ENCODE assay signal across 15 cellular contexts in the genomic region with DNA sequence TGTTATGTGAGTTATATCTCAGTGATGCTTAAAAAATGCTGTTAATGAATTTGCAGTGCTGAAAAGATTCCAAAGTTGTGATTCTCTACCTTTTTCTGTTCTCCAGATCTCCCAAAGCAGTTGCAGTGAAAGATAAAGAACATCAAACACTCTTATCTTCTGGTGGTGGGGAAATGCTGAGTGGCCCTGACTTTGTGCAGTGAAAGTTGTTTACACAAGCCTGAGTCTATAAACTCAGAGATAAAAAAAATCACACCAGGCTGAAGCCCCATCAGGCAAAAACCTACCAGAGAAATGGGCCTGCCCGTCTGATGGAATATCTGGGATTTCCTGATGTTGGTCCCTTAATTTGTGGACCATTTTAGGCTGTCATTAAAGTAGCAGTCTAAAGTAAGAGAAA. TPM values are rescaled to one million over a fixed set of nuclear protein-coding genes. Genes with fewer than 3 reads are reported as not detected.
A peak's percentile ranks its signal among the peaks of the same experiment; 100 is the strongest.
DNase-seq lines count a peak whose midpoint lies in the region; ATAC-seq and TF ChIP-seq lines count a peak whose summit lies in the region.
"Had no signal": no experiment of that assay in that cellular context is flagged by ENCODE, and none has a peak within 500 bp of the region (broad histone marks: within the 10 kb centered on the region; RNA-seq: fewer than 3 reads in every experiment).

No MANE protein-coding gene starts in this region.

- no peak overlapping the region for H2AFZ ChIP-seq in trophoblast cell (ENCODE audit: insufficient read depth, low read length, poor library complexity)
- H2AFZ ChIP-seq: GM23338 had no signal

- no peak overlapping the region for H2BK12ac ChIP-seq in trophoblast cell (ENCODE audit: low read length)

- H3K4me3 ChIP-seq in CD8-positive, alpha-beta T cell (ENCODE audit: low read depth, low read length) = no peak overlapping the region
- H3K4me3 ChIP-seq in coronary artery (no peak overlapping the region), trophoblast cell (ENCODE audit: low read depth, low read length) (no peak overlapping the region)
- H3K4me3 ChIP-seq: GM23338, SJSA1 had no signal

- no peaks in the 10 kb centered on the region for H3K79me1 ChIP-seq in trophoblast cell (ENCODE audit: low read length)

- H3K27me3 ChIP-seq in CD8-positive, alpha-beta T cell (ENCODE audit: insufficient read depth, low read length) = no peaks in the 10 kb centered on the region
- H3K27me3 ChIP-seq in trophoblast cell (ENCODE audit: insufficient read depth, low read length) = no peaks in the 10 kb centered on the region
- H3K27me3 ChIP-seq: SJSA1 had no signal

- peaks cover 51% of the 10 kb centered on the region for H3K36me3 Mint-ChIP-seq in CD8-positive, alpha-beta T cell
- H3K36me3 Mint-ChIP-seq in glutamatergic neuron (ENCODE audit: unreplicated experiment) = no peaks in the 10 kb centered on the region
- H3K36me3 Mint-ChIP-seq: WTC11 had no signal

- peaks cover 85% of the 10 kb centered on the region for H3K4me1 Mint-ChIP-seq in CD8-positive, alpha-beta T cell (ENCODE audit: low read depth)
- H3K4me1 Mint-ChIP-seq in glutamatergic neuron (ENCODE audit: low read depth, unreplicated experiment) = peaks cover 3% of the 10 kb centered on the region
- H3K4me1 Mint-ChIP-seq: GM23338 had no signal

- no peak overlapping the region for H3K4me2 ChIP-seq in trophoblast cell (ENCODE audit: low read length)
- H3K4me2 ChIP-seq: GM23338 had no signal

- DNase-seq in CD8-positive, alpha-beta T cell = peak in 1 of 7 experiments; percentile 34
- DNase-seq in OCI-M1 (lab: John Stamatoyannopoulos, UW) = peak; percentile 35
- DNase-seq in coronary artery (ENCODE audit: low spot score) = peak; percentile 4
- peak; percentile 34 to 76 for DNase-seq in trophoblast cell
- DNase-seq in glutamatergic neuron = no peak
- no peak for DNase-seq in stimulated activated CD4-positive, alpha-beta T cell treated with anti-CD3 and anti-CD28 coated beads, Interleukin-2, amount 100 ng/mL, for 24 hours
- DNase-seq: activated effector memory CD4-positive, alpha-beta T cell treated with anti-CD3 and anti-CD28 coated beads, Interleukin-2, amount 50 U/mL, for 16 hours; kidney; NCI-H1105; stimulated activated CD4-positive, alpha-beta T cell treated with anti-CD3 and anti-CD28 coated beads, Interleukin-15, amount 100 ng/mL, for 24 hours had no signal

- no peak overlapping the region for H3K9ac ChIP-seq in trophoblast cell (ENCODE audit: low read length)

- no peaks in the 10 kb centered on the region for H3K9me3 ChIP-seq in CD8-positive, alpha-beta T cell (ENCODE audit: low read length)
- no peaks in the 10 kb centered on the region for H3K9me3 ChIP-seq in trophoblast cell (ENCODE audit: insufficient read depth, low read depth, low read length)
- H3K9me3 ChIP-seq: SJSA1 had no signal

- no peak overlapping the region for H4K8ac ChIP-seq in trophoblast cell (ENCODE audit: low read depth, low read length)

- peak overlapping the region; percentile 83 for H3K27ac Mint-ChIP-seq in CD8-positive, alpha-beta T cell
- no peak overlapping the region for H3K27ac Mint-ChIP-seq in glutamatergic neuron (ENCODE audit: unreplicated experiment)
- H3K27ac Mint-ChIP-seq: GM23338, WTC11 had no signal

- TF ChIP-seq CTCF in CD8-positive, alpha-beta T cell (IDR thresholded peaks at IDR 0.05) = no peak
- TF ChIP-seq CTCF in coronary artery (IDR thresholded peaks at IDR 0.05) (no peak), glutamatergic neuron (IDR thresholded peaks at IDR 0.05; ENCODE audit: partially characterized antibody, unreplicated experiment) (no peak)

- peak overlapping the region; percentile 13 for H3K4me3 Mint-ChIP-seq in CD8-positive, alpha-beta T cell
- no peak overlapping the region for H3K4me3 Mint-ChIP-seq in glutamatergic neuron (ENCODE audit: unreplicated experiment)
- H3K4me3 Mint-ChIP-seq: GM23338, neural crest cell, WTC11 had no signal

- H3K23ac ChIP-seq in trophoblast cell (ENCODE audit: low read length) = no peak overlapping the region

- no peak overlapping the region for H3K4ac ChIP-seq in trophoblast cell (ENCODE audit: low read depth, low read length)

- no peak overlapping the region for H4K91ac ChIP-seq in trophoblast cell (ENCODE audit: low read depth, low read length)

- peaks cover 4% of the 10 kb centered on the region for H3K36me3 ChIP-seq in CD8-positive, alpha-beta T cell (ENCODE audit: insufficient read depth, low read length)
- no peaks in the 10 kb centered on the region for H3K36me3 ChIP-seq in trophoblast cell (ENCODE audit: control insufficient read depth in 1 of 2, insufficient read depth in 2 of 2, low read length in 2 of 2)

- H3K18ac ChIP-seq in trophoblast cell (ENCODE audit: low read length) = no peak overlapping the region

- POLR2A ChIA-PET in CD8-positive, alpha-beta T cell (lab: Charles Lee) = interaction anchor here (1.3 kb wide), 1 partner anchor 10 kb away, joined by 3 read pairs; no protein-coding TSS in a partner anchor

- H2AK5ac ChIP-seq in trophoblast cell (ENCODE audit: low read length) = no peak overlapping the region

- no CpG with 5 or more reads among the region's 1 CpG for WGBS in trophoblast cell (ENCODE audit: extremely low coverage, insufficient coverage, insufficient read length)

- H3K79me2 ChIP-seq in trophoblast cell (ENCODE audit: control insufficient read depth, insufficient read depth, low read length, poor library complexity) = no peaks in the 10 kb centered on the region

- peaks cover 74% of the 10 kb centered on the region for H3K4me1 ChIP-seq in CD8-positive, alpha-beta T cell (ENCODE audit: insufficient read depth, low read length)
- H3K4me1 ChIP-seq in trophoblast cell (ENCODE audit: control insufficient read depth in 1 of 2, insufficient read depth in 2 of 2, low read length in 2 of 2) = peaks cover 3% of the 10 kb centered on the region in 2 experiments

- H3K14ac ChIP-seq in trophoblast cell (ENCODE audit: low read length) = no peak overlapping the region

- intact Hi-C loops in CD8-positive, alpha-beta T cell (cut with DNase I, micrococcal nuclease) = loop anchor here (2.0 to 5.0 kb wide), 3 partner anchors 14 to 41 kb away; no protein-coding TSS in a partner anchor

- no peak overlapping the region for H3K27ac ChIP-seq in CD8-positive, alpha-beta T cell (ENCODE audit: low read depth, low read length)
- H3K27ac ChIP-seq in coronary artery (peak overlapping the region; percentile 17 to 51), trophoblast cell (ENCODE audit: low read depth, low read length) (no peak overlapping the region)
- H3K27ac ChIP-seq: SJSA1 had no signal

- no peak overlapping the region for H4K12ac ChIP-seq in trophoblast cell (ENCODE audit: low read depth, low read length)

- no peak overlapping the region for H2BK120ac ChIP-seq in trophoblast cell (ENCODE audit: insufficient read depth, low read length, poor library complexity)

- ATAC-seq in CD8-positive, alpha-beta T cell = no peak
- no peak for ATAC-seq in HG03280 (IDR thresholded peaks at IDR 0.05; ENCODE audit: unreplicated experiment)
- ATAC-seq: GM23338, WTC11 had no signal

- no peaks in the 10 kb centered on the region for H3K9me3 Mint-ChIP-seq in CD8-positive, alpha-beta T cell
- H3K9me3 Mint-ChIP-seq in glutamatergic neuron (ENCODE audit: unreplicated experiment) = no peaks in the 10 kb centered on the region
- H3K9me3 Mint-ChIP-seq: GM23338, neural crest cell, WTC11 had no signal

- no peaks in the 10 kb centered on the region for H3K27me3 Mint-ChIP-seq in CD8-positive, alpha-beta T cell (ENCODE audit: low read depth)
- peaks cover 3% of the 10 kb centered on the region for H3K27me3 Mint-ChIP-seq in glutamatergic neuron (ENCODE audit: unreplicated experiment)

- no peak overlapping the region for H2BK5ac ChIP-seq in trophoblast cell (ENCODE audit: low read depth, low read length, poor library complexity)

- CTCF ChIA-PET in CD8-positive, alpha-beta T cell (lab: Charles Lee) = interaction anchor here (0.6 kb wide), 2 partner anchors 44 to 1505 kb away, joined by 4 read pairs; no protein-coding TSS in a partner anchor

RNA-seq across cellular contexts. Expression of a gene that starts 46.1 kb away (rescaled TPM):
- 100 to 1,000 TPM; 109 to 118 TPM for total RNA-seq in CD8-positive, alpha-beta T cell
- polyA plus RNA-seq in trophoblast cell (2013) = 27.3 and 29.6 TPM in 2 replicates
- total RNA-seq in glutamatergic neuron (ENCODE audit: unreplicated experiment) = 28.2 TPM

Comparison
In these comparisons a context has a peak if more than half of its experiments do, and no peak if none do; other contexts are left out.
1. DNase-seq: peak in OCI-M1 (single experiment), coronary artery (single experiment) and trophoblast cell (2 of 2); none in glutamatergic neuron (single experiment) and stimulated activated CD4-positive, alpha-beta T cell treated with anti-CD3 and anti-CD28 coated beads, Interleukin-2, amount 100 ng/mL, for 24 hours (0 of 2).
2. H3K27ac ChIP-seq: peak in coronary artery (2 of 2); none in CD8-positive, alpha-beta T cell (single experiment) and trophoblast cell (single experiment).